In the genomic region with DNA sequence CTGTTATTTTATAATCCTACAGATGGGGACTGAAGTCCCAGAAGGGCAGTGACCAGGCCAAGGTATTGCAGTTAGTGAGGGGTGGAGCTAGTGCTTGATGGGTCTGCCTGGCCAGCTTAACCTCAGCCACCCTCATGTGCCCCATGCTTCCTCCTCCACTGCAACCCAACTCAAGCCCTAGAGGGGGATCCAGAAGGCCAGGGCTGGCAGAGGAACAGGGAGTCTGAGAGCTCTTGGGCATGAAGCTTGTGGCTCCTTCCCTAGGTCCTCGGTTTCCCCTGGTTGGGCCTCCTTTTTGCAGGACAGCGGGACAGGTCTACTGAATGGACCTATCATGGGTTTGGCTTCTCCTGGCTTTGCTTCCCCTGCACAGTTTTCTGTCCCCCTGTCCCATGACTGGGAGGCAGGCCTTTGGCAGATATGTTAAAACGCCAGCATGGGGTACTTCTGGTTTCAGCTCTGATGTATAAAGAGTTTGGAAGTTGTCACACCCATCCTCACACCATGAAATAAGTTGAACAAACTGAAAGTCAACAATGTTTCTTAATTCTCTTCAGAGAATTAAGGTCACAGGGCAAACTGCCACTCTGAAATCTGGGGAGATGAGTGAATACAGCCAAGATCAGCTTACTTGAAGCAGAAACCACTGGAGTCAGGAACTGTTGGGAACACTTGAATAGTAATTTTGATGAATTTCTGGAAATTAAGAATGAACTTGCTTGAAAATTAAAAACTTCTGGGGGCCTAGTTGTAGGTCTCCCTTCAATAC, we compare ENCODE assay signal across 1 cellular context.
TF ChIP-seq lines count a peak whose summit lies in the region.

No MANE protein-coding gene starts in this region.

TF ChIP-seq in IMR-90, 13 proteins besides CTCF, POLR2A, EP300 and RAD21 (continued from another document):
- TF ChIP-seq, protein P1, sequence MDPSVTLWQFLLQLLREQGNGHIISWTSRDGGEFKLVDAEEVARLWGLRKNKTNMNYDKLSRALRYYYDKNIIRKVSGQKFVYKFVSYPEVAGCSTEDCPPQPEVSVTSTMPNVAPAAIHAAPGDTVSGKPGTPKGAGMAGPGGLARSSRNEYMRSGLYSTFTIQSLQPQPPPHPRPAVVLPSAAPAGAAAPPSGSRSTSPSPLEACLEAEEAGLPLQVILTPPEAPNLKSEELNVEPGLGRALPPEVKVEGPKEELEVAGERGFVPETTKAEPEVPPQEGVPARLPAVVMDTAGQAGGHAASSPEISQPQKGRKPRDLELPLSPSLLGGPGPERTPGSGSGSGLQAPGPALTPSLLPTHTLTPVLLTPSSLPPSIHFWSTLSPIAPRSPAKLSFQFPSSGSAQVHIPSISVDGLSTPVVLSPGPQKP (IDR thresholded peaks at IDR 0.05; ENCODE audit: borderline replicate concordance, low read depth, low read length): no peak
- TF ChIP-seq RCOR1 (IDR thresholded peaks at IDR 0.05; ENCODE audit: insufficient replicate concordance, low read length) (no peak), MAFK (IDR thresholded peaks at IDR 0.05; ENCODE audit: low read depth, low read length) (no peak), FOS (IDR thresholded peaks at IDR 0.05; ENCODE audit: low read depth, low read length) (no peak)
